11 cellular contexts compared by ENCODE assay signal in the genomic region with DNA sequence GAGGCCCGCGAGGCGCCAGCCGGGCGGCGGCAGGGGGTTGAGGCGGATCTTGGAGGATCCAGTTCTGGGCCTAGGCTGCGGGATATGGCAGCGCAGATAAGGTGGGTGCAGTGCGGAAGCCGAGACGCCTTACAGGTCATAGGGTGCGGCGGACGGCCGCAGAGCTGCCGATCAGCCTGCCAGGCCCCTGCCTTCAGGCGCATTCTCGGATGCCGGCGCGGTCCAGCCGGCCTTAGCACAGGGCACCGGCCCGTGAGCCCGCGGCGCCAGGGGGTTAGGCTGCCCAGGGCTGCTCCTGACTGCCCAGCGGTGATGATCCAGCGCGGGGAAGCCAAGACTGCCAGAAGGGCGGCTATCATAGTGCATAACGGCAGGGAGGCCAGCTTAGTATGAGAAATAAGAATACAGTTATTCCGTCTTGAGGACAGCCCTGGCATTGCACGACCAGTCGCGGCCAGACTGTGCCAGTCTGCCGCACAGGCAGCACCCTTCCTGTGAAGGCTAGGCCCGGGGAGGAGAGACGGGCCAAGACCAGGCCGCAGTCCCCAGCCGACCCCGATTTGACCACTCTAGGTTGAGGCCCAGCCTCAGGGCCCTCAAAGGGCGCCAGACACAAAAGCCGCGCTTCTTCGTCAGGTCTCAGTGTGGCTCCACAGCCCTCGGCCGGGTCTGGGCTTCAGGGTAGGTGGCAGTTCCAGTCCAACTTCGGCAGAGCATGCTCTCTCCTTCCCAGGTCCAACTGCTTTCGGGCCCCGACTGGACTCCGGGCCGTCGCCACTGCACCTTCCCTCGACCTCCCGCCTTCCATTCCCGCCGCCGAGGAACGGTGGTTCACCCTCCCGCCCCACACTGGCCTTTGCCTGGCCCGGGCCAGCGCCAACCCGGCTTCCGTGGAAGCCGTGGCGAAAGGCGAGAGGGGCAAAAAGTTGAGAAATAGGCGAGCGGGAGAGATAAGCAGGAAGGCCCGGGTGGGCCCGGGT.
A peak's percentile ranks its signal among the peaks of the same experiment; 100 is the strongest.
DNase-seq lines count a peak whose midpoint lies in the region; ATAC-seq and TF ChIP-seq lines count a peak whose summit lies in the region.
"Had no signal": no experiment of that assay in that cellular context is flagged by ENCODE, and none has a peak within 500 bp of the region (broad histone marks: within the 10 kb centered on the region; RNA-seq: fewer than 3 reads in every experiment).

No MANE protein-coding gene starts in this region.

- no peak for TF ChIP-seq CTCF in brain microvascular endothelial cell (IDR thresholded peaks at IDR 0.05; ENCODE audit: low read depth, low read length, missing control alignments)

- no peaks in the 10 kb centered on the region for H3K9me3 Mint-ChIP-seq in effector memory CD8-positive, alpha-beta T cell
- H3K9me3 Mint-ChIP-seq in memory B cell, result no peaks in the 10 kb centered on the region
- H3K9me3 Mint-ChIP-seq: activated T-helper 1 cell treated with anti-CD3 and anti-CD28 coated beads, Interleukin-12 subunit alpha, Interleukin-12 subunit beta, Interleukin-2, Interleukin-4 antibody, amounts not matched to agents 30 ng/mL and 10 ng/mL and 1 ng/mL, durations not matched to agents 14 hours and 24 hours and 36 hours had no signal

- H3K27me3 Mint-ChIP-seq in effector memory CD8-positive, alpha-beta T cell, result peaks cover 58 to 99% of the 10 kb centered on the region in 2 donors
- peaks cover 14% of the 10 kb centered on the region for H3K27me3 Mint-ChIP-seq in memory B cell

- peaks cover 7 to 11% of the 10 kb centered on the region in 2 donors for H3K4me1 Mint-ChIP-seq in effector memory CD8-positive, alpha-beta T cell (ENCODE audit: low read depth in 2 of 2)
- H3K4me1 Mint-ChIP-seq in memory B cell, result peaks cover 7% of the 10 kb centered on the region

- no peaks in the 10 kb centered on the region for H3K36me3 ChIP-seq in brain microvascular endothelial cell (replicated peaks)
- H3K36me3 ChIP-seq: HAP-1 had no signal

- peaks cover 3% of the 10 kb centered on the region for H3K36me3 Mint-ChIP-seq in effector memory CD8-positive, alpha-beta T cell (ENCODE audit: insufficient read depth)
- no peaks in the 10 kb centered on the region for H3K36me3 Mint-ChIP-seq in memory B cell

- in situ Hi-C loops in brain microvascular endothelial cell (cut with HindIII; ENCODE audit: low pct_ligation_motif_present, low sequenced_read_pairs), result no loop called here

- no peak overlapping the region for H3K27ac ChIP-seq in brain microvascular endothelial cell

- peak; percentile 10 for DNase-seq in stimulated activated CD4-positive, alpha-beta T cell treated with anti-CD3 and anti-CD28 coated beads, Interleukin-4, amount 100 ng/mL, for 1 hour
- DNase-seq in stimulated activated CD4-positive, alpha-beta T cell treated with anti-CD3 and anti-CD28 coated beads, Interleukin-1b, Interleukin-23, amount 100 ng/mL, for 48 hours, result no peak
- no peak for DNase-seq in effector memory CD8-positive, alpha-beta T cell
- DNase-seq in memory B cell (ENCODE audit: low spot score in 2 of 2) (peak in 1 of 2 donors; percentile 47), NCI-H524 treated with DMSO at 0.1 percent for 48 hours (lab: John Stamatoyannopoulos, UW) (no peak), brain microvascular endothelial cell (no peak)
- DNase-seq: NCI-H2107 had no signal

- H3K27ac Mint-ChIP-seq in effector memory CD8-positive, alpha-beta T cell, result no peak overlapping the region
- H3K27ac Mint-ChIP-seq in memory B cell, result no peak overlapping the region

- H3K4me3 ChIP-seq in brain microvascular endothelial cell (ENCODE audit: low read depth, low read length), result no peak overlapping the region
- H3K4me3 ChIP-seq: HAP-1 had no signal

- peaks cover 60% of the 10 kb centered on the region for H3K27me3 ChIP-seq in brain microvascular endothelial cell (replicated peaks)

- peak; percentile 31 for ATAC-seq in effector memory CD8-positive, alpha-beta T cell (replicated peaks)
- ATAC-seq in memory B cell (ENCODE audit: low read depth) (peak; percentile 37), HG03139 (IDR thresholded peaks at IDR 0.05; ENCODE audit: unreplicated experiment) (no peak), GM21528 (IDR thresholded peaks at IDR 0.05; ENCODE audit: low FRiP score, unreplicated experiment) (no peak)

- peak overlapping the region; percentile 40 to 71 for H3K4me3 Mint-ChIP-seq in effector memory CD8-positive, alpha-beta T cell
- H3K4me3 Mint-ChIP-seq in memory B cell, result peak overlapping the region; percentile 79

Comparison
In these comparisons a context has a peak if more than half of its experiments do, and no peak if none do; other contexts are left out.
1. ATAC-seq: peak in effector memory CD8-positive, alpha-beta T cell (single experiment) and memory B cell (single experiment); none in HG03139 (single experiment) and GM21528 (single experiment).